ENCODE assay signal across 1 cellular context in the genomic region with DNA sequence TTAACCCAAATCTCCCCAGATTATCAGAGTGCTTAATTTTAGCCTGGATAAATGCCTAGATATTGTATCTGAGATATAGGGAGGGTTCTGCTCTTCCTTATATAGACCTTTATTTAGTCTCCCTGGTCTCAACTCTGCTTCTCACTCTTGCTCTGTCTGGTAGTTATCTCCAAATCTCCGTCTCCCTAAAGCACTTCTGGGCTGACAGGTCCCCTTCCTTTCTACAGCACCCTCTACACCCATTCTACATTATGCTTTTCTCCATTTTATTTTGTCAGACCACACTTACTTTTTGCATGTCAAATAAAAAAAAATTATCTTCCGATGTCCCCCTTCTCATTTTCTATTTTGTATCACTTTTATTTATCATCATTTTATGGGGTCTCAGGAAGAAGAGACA.
TF ChIP-seq lines count a peak whose summit lies in the region.

No MANE protein-coding gene starts in this region.

TF ChIP-seq in WTC11, 78 proteins besides CTCF, POLR2A, EP300 and RAD21 (continued from another document):
- TF ChIP-seq, protein P1, sequence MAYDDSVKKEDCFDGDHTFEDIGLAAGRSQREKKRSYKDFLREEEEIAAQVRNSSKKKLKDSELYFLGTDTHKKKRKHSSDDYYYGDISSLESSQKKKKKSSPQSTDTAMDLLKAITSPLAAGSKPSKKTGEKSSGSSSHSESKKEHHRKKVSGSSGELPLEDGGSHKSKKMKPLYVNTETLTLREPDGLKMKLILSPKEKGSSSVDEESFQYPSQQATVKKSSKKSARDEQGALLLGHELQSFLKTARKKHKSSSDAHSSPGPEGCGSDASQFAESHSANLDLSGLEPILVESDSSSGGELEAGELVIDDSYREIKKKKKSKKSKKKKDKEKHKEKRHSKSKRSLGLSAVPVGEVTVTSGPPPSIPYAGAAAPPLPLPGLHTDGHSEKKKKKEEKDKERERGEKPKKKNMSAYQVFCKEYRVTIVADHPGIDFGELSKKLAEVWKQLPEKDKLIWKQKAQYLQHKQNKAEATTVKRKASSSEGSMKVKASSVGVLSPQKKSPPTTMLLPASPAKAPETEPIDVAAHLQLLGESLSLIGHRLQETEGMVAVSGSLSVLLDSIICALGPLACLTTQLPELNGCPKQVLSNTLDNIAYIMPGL (CRISPR knock-in tag; IDR thresholded peaks at IDR 0.05) = no peak
- no peak for TF ChIP-seq NR1H2 (CRISPR knock-in tag; IDR thresholded peaks at IDR 0.05)
